In genomic region chr1:110455151-110455550, GRCh38 we compare ENCODE assay signal across 28 cellular contexts. TPM values are rescaled to one million over a fixed set of nuclear protein-coding genes. Genes with fewer than 3 reads are reported as not detected.
DNase-seq lines count a peak whose midpoint lies in the region; ATAC-seq and TF ChIP-seq lines count a peak whose summit lies in the region.
"Had no signal": no experiment of that assay in that cellular context is flagged by ENCODE, and none has a peak within 500 bp of the region (broad histone marks: within the 10 kb centered on the region; RNA-seq: fewer than 3 reads in every experiment).

No MANE protein-coding gene starts in this region.

- BruUV-seq in Caco-2 (replicated peaks; lab: Mats Ljungman, UMichigan): no TSS peak

- H3K9me3 ChIP-seq in Caco-2: no peaks in the 10 kb centered on the region
- H3K9me3 ChIP-seq: pancreas, right atrium auricular region, SK-N-SH had no signal

- no peak overlapping the region for H3K4me3 Mint-ChIP-seq in Caco-2 (ENCODE audit: unreplicated experiment)
- H3K4me3 Mint-ChIP-seq: activated naive CD4-positive, alpha-beta T cell treated with anti-CD3 and anti-CD28 coated beads, Interleukin-2, amount 50 U/mL, for 24 hours; CD14-positive monocyte; naive thymus-derived CD8-positive, alpha-beta T cell; T-helper 2 cell treated with Interferon-gamma antibody and Interleukin-4, amounts not matched to agents 5 μg/mL and 100 μg/mL, for 36 hours had no signal

- POLR2A ChIA-PET in Caco-2 (lab: Charles Lee): no interaction called here

- no peaks in the 10 kb centered on the region for H3K4me1 ChIP-seq in Caco-2
- H3K4me1 ChIP-seq: pancreas, right atrium auricular region had no signal

- no peaks in the 10 kb centered on the region for H3K4me1 Mint-ChIP-seq in Caco-2 (ENCODE audit: low read depth, unreplicated experiment)
- H3K4me1 Mint-ChIP-seq: activated naive CD4-positive, alpha-beta T cell treated with anti-CD3 and anti-CD28 coated beads, Interleukin-2, amount 50 U/mL, for 24 hours; CD14-positive monocyte; naive thymus-derived CD8-positive, alpha-beta T cell had no signal

- CTCF ChIA-PET in Caco-2 (lab: Charles Lee): interaction anchor here (0.5 to 1.1 kb wide), 3 partner anchors 42 to 258 kb away, joined by 3 to 4 read pairs (median 4); no protein-coding TSS in a partner anchor

- intact Hi-C loops in posterior vena cava (cut with DNase I) (loop anchor here (5.0 to 10.0 kb wide), 3 partner anchors 140 to 513 kb away; no protein-coding TSS in a partner anchor), Caco-2 (cut with micrococcal nuclease; ENCODE audit: unreplicated experiment) (no loop called here)

- H3K36me3 ChIP-seq in H7 (replicated peaks; ENCODE audit: control insufficient read depth, insufficient read depth, low read length) (no peaks in the 10 kb centered on the region), Caco-2 (ENCODE audit: control insufficient read depth, insufficient read depth, low read length) (no peaks in the 10 kb centered on the region)
- H3K36me3 ChIP-seq: pancreas, right atrium auricular region had no signal

- no peak for ATAC-seq in omental fat pad (ENCODE audit: low FRiP score)
- ATAC-seq: left colon; naive thymus-derived CD8-positive, alpha-beta T cell; pancreas had no signal

- in situ Hi-C loops in SK-MEL-5 (cut with HindIII; ENCODE audit: low pct_unique_long_range_greater_than_20kb, low sequenced_read_pairs): no loop called here

- no peaks in the 10 kb centered on the region for H3K36me3 Mint-ChIP-seq in Caco-2 (ENCODE audit: insufficient read depth, unreplicated experiment)
- H3K36me3 Mint-ChIP-seq: activated naive CD4-positive, alpha-beta T cell treated with anti-CD3 and anti-CD28 coated beads, Interleukin-2, amount 50 U/mL, for 24 hours; CD14-positive monocyte; naive thymus-derived CD8-positive, alpha-beta T cell had no signal

- no peaks in the 10 kb centered on the region for H3K27me3 Mint-ChIP-seq in Caco-2 (ENCODE audit: insufficient read depth, unreplicated experiment)
- H3K27me3 Mint-ChIP-seq: activated naive CD4-positive, alpha-beta T cell treated with anti-CD3 and anti-CD28 coated beads, Interleukin-2, amount 50 U/mL, for 24 hours had no signal

- no peaks in the 10 kb centered on the region for H3K9me3 Mint-ChIP-seq in Caco-2 (ENCODE audit: unreplicated experiment)
- H3K9me3 Mint-ChIP-seq: activated naive CD4-positive, alpha-beta T cell treated with anti-CD3 and anti-CD28 coated beads, Interleukin-2, amount 50 U/mL, for 24 hours; CD14-positive monocyte; naive thymus-derived CD8-positive, alpha-beta T cell; T-helper 2 cell treated with Interferon-gamma antibody and Interleukin-4, amounts not matched to agents 5 μg/mL and 100 μg/mL, for 36 hours had no signal

- H3K27me3 ChIP-seq in H7 (ENCODE audit: control insufficient read depth, insufficient read depth, low read length) (no peaks in the 10 kb centered on the region), Caco-2 (replicated peaks; ENCODE audit: control insufficient read depth, insufficient read depth, low read length) (no peaks in the 10 kb centered on the region)
- H3K27me3 ChIP-seq: pancreas, right atrium auricular region had no signal

- TF ChIP-seq CTCF in fibroblast of pulmonary artery (IDR thresholded peaks at IDR 0.05; ENCODE audit: low read length, missing control alignments): peak; percentile 3
- TF ChIP-seq CTCF in omental fat pad (IDR thresholded peaks at IDR 0.05): no peak
- no peak for TF ChIP-seq CTCF in Caco-2 (IDR thresholded peaks at IDR 0.05; ENCODE audit: insufficient read depth in 1 of 2, low read depth in 1 of 2, low read length in 1 of 2, severe bottlenecking in 1 of 2, unreplicated experiment in 1 of 2)

- DNase-seq in H7 (peak; percentile 84), SK-MEL-5 (ENCODE audit: low read depth, low spot score) (peak; percentile 38), fibroblast of pulmonary artery (ENCODE audit: low read depth) (no peak), posterior vena cava (ENCODE audit: low spot score) (peak; percentile 38), omental fat pad (ENCODE audit: low spot score) (no peak), Caco-2 (no peak), NCI-H82 (lab: John Stamatoyannopoulos, UW) (no peak)
- DNase-seq: activated CD4-positive, alpha-beta T cell treated with anti-CD3 and anti-CD28 coated beads, Interleukin-2, amount 50 U/mL, for 4 hours; activated CD4-positive, CD25-positive, alpha-beta regulatory T cell; activated CD8-positive, alpha-beta memory T cell treated with anti-CD3 and anti-CD28 coated beads, Interleukin-2, amount 50 U/mL, for 4 hours; anterior cingulate cortex; EL; left colon; NCI-H1048; NCI-H187; NCI-H69; pancreas; SK-N-SH; stimulated activated CD4-positive, alpha-beta T cell treated with anti-CD3 and anti-CD28 coated beads, Interleukin-12 subunit alpha, Interleukin-12 subunit beta, amount 100 ng/mL, for 4 hours; stimulated activated CD4-positive, alpha-beta T cell treated with anti-CD3 and anti-CD28 coated beads, Interleukin-4, amount 100 ng/mL, for 24 hours; stimulated activated naive CD4-positive, alpha-beta T cell had no signal

- no peak overlapping the region for H3K27ac Mint-ChIP-seq in Caco-2 (ENCODE audit: unreplicated experiment)
- H3K27ac Mint-ChIP-seq: activated naive CD4-positive, alpha-beta T cell treated with anti-CD3 and anti-CD28 coated beads, Interleukin-2, amount 50 U/mL, for 24 hours; naive thymus-derived CD8-positive, alpha-beta T cell; T-helper 2 cell treated with Interferon-gamma antibody and Interleukin-4, amounts not matched to agents 5 μg/mL and 100 μg/mL, for 36 hours had no signal

- H3K4me3 ChIP-seq in H7 (ENCODE audit: insufficient read depth, low read depth, low read length) (no peak overlapping the region), fibroblast of pulmonary artery (replicated peaks; ENCODE audit: low read depth, low read length) (no peak overlapping the region), Caco-2 (ENCODE audit: low read depth, low read length) (no peak overlapping the region)
- H3K4me3 ChIP-seq: pancreas, right atrium auricular region had no signal

RNA-seq across cellular contexts. Expression of gene PROK1, which starts 4.2 kb away (rescaled TPM):
- total RNA-seq in H7 (2014; rRNA removed; shearing (Covaris generic)): not detected in 2 replicates
- not detected in 2 replicates for total RNA-seq in SK-MEL-5 (2014; rRNA removed; shearing (Covaris generic))
- 0.11 TPM in 1 of 2 replicates, not detected in the other for polyA plus RNA-seq in SK-MEL-5 (2015; cell fraction: cytosol; rRNA removed)
- polyA plus RNA-seq in SK-MEL-5 (2015; cell fraction: nucleus; rRNA removed): not detected in 2 replicates
- total RNA-seq in posterior vena cava (under 1 TPM in 1 of 2 donors, not detected in 1; 0.32 TPM), omental fat pad (10 to 100 TPM in 1 of 4 donors, 1 to 10 TPM in 2, under 1 TPM in 1; 0.50 to 74.1 (median 2.6) TPM), Caco-2 (2022) (not detected in 2 replicates)
- total RNA-seq: fibroblast of lung; left colon; LHCN-M2; naive thymus-derived CD8-positive, alpha-beta T cell had no signal
- polyA plus RNA-seq: CD14-positive monocyte; fibroblast of lung; naive thymus-derived CD8-positive, alpha-beta T cell; SK-N-SH had no signal

RNA-seq across cellular contexts. Expression of gene LAMTOR5, which starts 47.7 kb away (rescaled TPM):
- total RNA-seq in H7 (2014; rRNA removed; shearing (Covaris generic)): 33.8 and 40.6 TPM in 2 replicates
- 206 and 246 TPM in 2 replicates for total RNA-seq in SK-MEL-5 (2014; rRNA removed; shearing (Covaris generic))
- 181 and 278 TPM in 2 replicates for polyA plus RNA-seq in SK-MEL-5 (2015; cell fraction: cytosol; rRNA removed)
- polyA plus RNA-seq in SK-MEL-5 (2015; cell fraction: nucleus; rRNA removed): 43.5 and 76.7 TPM in 2 replicates
- total RNA-seq in posterior vena cava (10 to 100 TPM; 87.4 to 91.5 TPM), omental fat pad (100 to 1,000 TPM in 3 of 4 donors, 10 to 100 TPM in 1; 94.4 to 130 (median 116) TPM), Caco-2 (2022) (104 and 106 TPM in 2 replicates)

Comparison
In these comparisons a context has a peak if more than half of its experiments do, and no peak if none do; other contexts are left out.
1. DNase-seq: peak in H7 (single experiment), SK-MEL-5 (single experiment) and posterior vena cava (single experiment); none in fibroblast of pulmonary artery (single experiment), omental fat pad (single experiment), Caco-2 (0 of 2) and NCI-H82 (single experiment).